Comparison of ENCODE assay signal across 12 cellular contexts in genomic region chr15:90840157-90840855, GRCh38. TPM values are rescaled to one million over a fixed set of nuclear protein-coding genes. Genes with fewer than 3 reads are reported as not detected.
DNase-seq lines count a peak whose midpoint lies in the region; ATAC-seq and TF ChIP-seq lines count a peak whose summit lies in the region.
"Had no signal": no experiment of that assay in that cellular context is flagged by ENCODE, and none has a peak within 500 bp of the region (broad histone marks: within the 10 kb centered on the region; RNA-seq: fewer than 3 reads in every experiment).

No MANE protein-coding gene starts in this region.

- ATAC-seq in CD4-positive, alpha-beta T cell (ENCODE audit: poor library complexity) = no peak
- ATAC-seq in left lobe of liver = no peak

- H3K9me3 ChIP-seq in CD4-positive, alpha-beta T cell (ENCODE audit: control insufficient read depth, low read length) = no peaks in the 10 kb centered on the region
- H3K9me3 ChIP-seq in HUES6 (ENCODE audit: control insufficient read depth, insufficient read depth, low read depth, low read length) (no peaks in the 10 kb centered on the region), mammary epithelial cell (replicated peaks; ENCODE audit: insufficient read depth, low read length) (no peaks in the 10 kb centered on the region)

- CTCF ChIA-PET in CD4-positive, alpha-beta T cell (lab: Charles Lee) = interaction anchor here (0.8 kb wide), 1 partner anchor 190 kb away, joined by 3 read pairs; no protein-coding TSS in a partner anchor
- CTCF ChIA-PET in mammary epithelial cell (lab: Charles Lee; ENCODE audit: low non-redundant PET) = no interaction called here

- intact Hi-C loops in CD4-positive, alpha-beta T cell (cut with DNase I, micrococcal nuclease) = no loop called here
- intact Hi-C loops in mammary epithelial cell (cut with micrococcal nuclease) = no loop called here

- H3K27ac Mint-ChIP-seq in CD4-positive, alpha-beta T cell = peak overlapping the region; percentile 87
- peak overlapping the region; percentile 50 for H3K27ac Mint-ChIP-seq in neural crest cell (ENCODE audit: unreplicated experiment)
- H3K27ac Mint-ChIP-seq: nephron progenitor cell had no signal

- H3K4me3 ChIP-seq in HUES6 (ENCODE audit: low read depth, low read length) = peak overlapping the region; percentile 36
- no peak overlapping the region for H3K4me3 ChIP-seq in mammary epithelial cell (replicated peaks in 1 of 3; ENCODE audit: insufficient read depth in 1 of 3, low read depth in 2 of 3, low read length in 3 of 3)

- peak overlapping the region; percentile 76 for H3K9ac ChIP-seq in HUES6 (ENCODE audit: low read length)
- no peak overlapping the region for H3K9ac ChIP-seq in mammary epithelial cell (ENCODE audit: insufficient read depth, low read length)

- H3K4me2 ChIP-seq in mammary epithelial cell (ENCODE audit: insufficient read depth, low read depth, low read length) = no peak overlapping the region

- POLR2A ChIA-PET in CD4-positive, alpha-beta T cell (lab: Charles Lee) = interaction anchor here (0.8 to 1.8 kb wide), 3 partner anchors 11 to 31 kb away, joined by 3 to 7 read pairs (median 3); no protein-coding TSS in a partner anchor

- DNase-seq in CD4-positive, alpha-beta T cell = no peak
- DNase-seq in mammary epithelial cell (no peak), neural crest cell (ENCODE audit: low read depth, low spot score) (no peak), NCI-H82 (lab: John Stamatoyannopoulos, UW) (no peak), AML-193 (lab: John Stamatoyannopoulos, UW) (no peak), HuH-7 (ENCODE audit: low spot score) (no peak), left lobe of liver (ENCODE audit: low spot score) (no peak)
- DNase-seq: activated CD8-positive, alpha-beta memory T cell treated with anti-CD3 and anti-CD28 coated beads, Interleukin-2, amount 50 U/mL, for 4 hours; DMS 273 treated with DMSO at 0.1 percent for 48 hours; NCI-H524; nephron progenitor cell had no signal

- WGBS in mammary epithelial cell (ENCODE audit: low coverage, missing lambda C conversion rate) = 97% methylated on average over 15 of the region's 18 CpGs

- H3K27ac ChIP-seq in CD4-positive, alpha-beta T cell (ENCODE audit: low read depth, low read length) = no peak overlapping the region
- peak overlapping the region; percentile 60; the same call in 1 of the 2 replicates for H3K27ac ChIP-seq in HUES6 (ENCODE audit: low read depth, low read length)
- H3K27ac ChIP-seq in mammary epithelial cell (ENCODE audit: insufficient read depth, low read depth, low read length) = no peak overlapping the region

- BruUV-seq in mammary epithelial cell (replicated peaks; lab: Mats Ljungman, UMichigan) = no TSS peak

- H3K36me3 Mint-ChIP-seq in CD4-positive, alpha-beta T cell (ENCODE audit: low read depth) = no peaks in the 10 kb centered on the region
- no peaks in the 10 kb centered on the region for H3K36me3 Mint-ChIP-seq in neural crest cell (ENCODE audit: low read depth)

- dilution Hi-C loops in mammary epithelial cell (cut with HindIII; ENCODE audit: low sequenced_read_pairs) = loop anchor here (5.0 kb wide), 1 partner anchor 43 kb away; no protein-coding TSS in a partner anchor

- no peaks in the 10 kb centered on the region for H3K79me2 ChIP-seq in mammary epithelial cell (ENCODE audit: insufficient read depth, low read length)

- in situ Hi-C loops in mammary epithelial cell (cut with MboI; ENCODE audit: low sequenced_read_pairs in 2 of 2) = no loop called here

- H3K9me3 Mint-ChIP-seq in CD4-positive, alpha-beta T cell = no peaks in the 10 kb centered on the region
- H3K9me3 Mint-ChIP-seq in neural crest cell = no peaks in the 10 kb centered on the region
- H3K9me3 Mint-ChIP-seq: nephron progenitor cell had no signal

- H3K36me3 ChIP-seq in HUES6 (ENCODE audit: control insufficient read depth, insufficient read depth, low read length) (no peaks in the 10 kb centered on the region), mammary epithelial cell (ENCODE audit: insufficient read depth, low read length) (no peaks in the 10 kb centered on the region)

- H2AFZ ChIP-seq in mammary epithelial cell (ENCODE audit: low read depth, low read length) = peak overlapping the region; percentile 66

- peaks cover 34% of the 10 kb centered on the region for H3K4me1 Mint-ChIP-seq in CD4-positive, alpha-beta T cell (ENCODE audit: low read depth)
- H3K4me1 Mint-ChIP-seq in neural crest cell = peaks cover 10% of the 10 kb centered on the region

- no peaks in the 10 kb centered on the region for H3K27me3 Mint-ChIP-seq in CD4-positive, alpha-beta T cell
- no peaks in the 10 kb centered on the region for H3K27me3 Mint-ChIP-seq in neural crest cell (ENCODE audit: low read depth)

- H3K4me3 Mint-ChIP-seq in CD4-positive, alpha-beta T cell = peak overlapping the region; percentile 73
- H3K4me3 Mint-ChIP-seq in neural crest cell = no peak overlapping the region
- H3K4me3 Mint-ChIP-seq: nephron progenitor cell had no signal

- peaks cover 47% of the 10 kb centered on the region for H3K4me1 ChIP-seq in HUES6 (ENCODE audit: control insufficient read depth, insufficient read depth, low read length)
- H3K4me1 ChIP-seq in mammary epithelial cell (ENCODE audit: insufficient read depth, low read length) = peaks cover under 1% of the 10 kb centered on the region

- no peaks in the 10 kb centered on the region for H4K20me1 ChIP-seq in mammary epithelial cell (ENCODE audit: insufficient read depth, low read length)

- TF ChIP-seq CTCF in CD4-positive, alpha-beta T cell (IDR thresholded peaks at IDR 0.05) = no peak
- TF ChIP-seq CTCF in mammary epithelial cell (conservative IDR thresholded peaks at IDR 0.05 in 1 of 2, IDR thresholded peaks at IDR 0.05 in 1 of 2; ENCODE audit: extremely low read depth in 1 of 2, insufficient read depth in 1 of 2, low read depth in 1 of 2, low read length in 2 of 2) = no peak
- TF ChIP-seq CTCF in neural crest cell (conservative IDR thresholded peaks at IDR 0.05) = no peak

- H3K27me3 ChIP-seq in CD4-positive, alpha-beta T cell (ENCODE audit: control insufficient read depth, insufficient read depth, low read length) = no peaks in the 10 kb centered on the region
- no peaks in the 10 kb centered on the region for H3K27me3 ChIP-seq in HUES6 (ENCODE audit: control insufficient read depth, insufficient read depth, low read length)
- no peaks in the 10 kb centered on the region for H3K27me3 ChIP-seq in mammary epithelial cell (ENCODE audit: insufficient read depth, low read length)

RNA-seq across cellular contexts. Expression of gene FURIN, which starts 28.1 kb away (rescaled TPM):
- total RNA-seq in CD4-positive, alpha-beta T cell = 100 to 1,000 TPM in 1 of 2 experiments, 10 to 100 TPM in 1; 97.4 to 104 TPM
- total RNA-seq in mammary epithelial cell (10 to 100 TPM; 49.6 to 50.3 TPM), neural crest cell (14.8 and 15.7 TPM in 2 replicates), left lobe of liver (281 TPM)
- polyA plus RNA-seq in mammary epithelial cell = 37.0 TPM
- 44.6 TPM for polyA minus RNA-seq in mammary epithelial cell

RNA-seq across cellular contexts. Expression of gene FES, which starts 44.0 kb away (rescaled TPM):
- total RNA-seq in CD4-positive, alpha-beta T cell = 1 to 10 TPM; 3.0 to 5.5 TPM
- total RNA-seq in mammary epithelial cell = 1 to 10 TPM in 1 of 2 donors, not detected in 1; 2.8 TPM
- polyA plus RNA-seq in mammary epithelial cell = not detected
- polyA minus RNA-seq in mammary epithelial cell = not detected
- total RNA-seq in neural crest cell = 2.8 TPM in 2 replicates
- total RNA-seq in left lobe of liver = 39.4 TPM
